In genomic region chr15:74750759-74751158, GRCh38 we compare ENCODE assay signal across 16 cellular contexts. TPM values are rescaled to one million over a fixed set of nuclear protein-coding genes. Genes with fewer than 3 reads are reported as not detected.
A peak's percentile ranks its signal among the peaks of the same experiment; 100 is the strongest.
DNase-seq lines count a peak whose midpoint lies in the region; ATAC-seq and TF ChIP-seq lines count a peak whose summit lies in the region.
"Had no signal": no experiment of that assay in that cellular context is flagged by ENCODE, and none has a peak within 500 bp of the region (broad histone marks: within the 10 kb centered on the region; RNA-seq: fewer than 3 reads in every experiment).

No MANE protein-coding gene starts in this region.

- no peaks in the 10 kb centered on the region for H3K9me3 Mint-ChIP-seq in neural progenitor cell
- H3K9me3 Mint-ChIP-seq: H9 had no signal

- H3K36me3 Mint-ChIP-seq in neural progenitor cell: no peaks in the 10 kb centered on the region
- H3K36me3 Mint-ChIP-seq: CD4-positive, CD25-positive, alpha-beta regulatory T cell had no signal

- H3K79me2 ChIP-seq in neural progenitor cell (ENCODE audit: low read depth): no peaks in the 10 kb centered on the region

- H4K20me1 ChIP-seq in neural progenitor cell (ENCODE audit: low read depth): peaks cover 36% of the 10 kb centered on the region
- H4K20me1 ChIP-seq: BLaER1 treated with 17β-estradiol and CSF1 and Interleukin-3, amounts not matched to agents 10 nM and 100 nM had no signal

- H3K27ac Mint-ChIP-seq in neural progenitor cell: no peak overlapping the region
- H3K27ac Mint-ChIP-seq: CD4-positive, CD25-positive, alpha-beta regulatory T cell; H9 had no signal

- no peak for ATAC-seq in GM19023 (IDR thresholded peaks at IDR 0.05; ENCODE audit: unreplicated experiment)
- ATAC-seq: GM12878, K562 had no signal

- H3K4me3 ChIP-seq in neural progenitor cell: no peak overlapping the region
- H3K4me3 ChIP-seq: BLaER1 treated with 17β-estradiol and CSF1 and Interleukin-3, amounts not matched to agents 10 nM and 100 nM; GM12878; K562 had no signal

- no peak overlapping the region for H3K9ac ChIP-seq in neural progenitor cell
- H3K9ac ChIP-seq: BLaER1 treated with 17β-estradiol and CSF1 and Interleukin-3, amounts not matched to agents 10 nM and 100 nM had no signal

- H3K4me3 Mint-ChIP-seq in neural progenitor cell: no peak overlapping the region
- H3K4me3 Mint-ChIP-seq: CD4-positive, CD25-positive, alpha-beta regulatory T cell; H9 had no signal

- DNase-seq in AG08396 (ENCODE audit: low spot score): peak; percentile 5
- DNase-seq in NCI-H524 (lab: John Stamatoyannopoulos, UW): peak; percentile 14 to 62
- DNase-seq in left kidney (ENCODE audit: low read depth, low spot score): peak; percentile 93
- peak; percentile 85 for DNase-seq in neural progenitor cell (ENCODE audit: low spot score)
- no peak for DNase-seq in cortex of kidney (lab: John Stamatoyannopoulos, UW)
- DNase-seq in HK-2 (ENCODE audit: unreplicated experiment): no peak
- DNase-seq: 8988T; CD4-positive, CD25-positive, alpha-beta regulatory T cell; DMS79; GOT3; H9 had no signal

- TF ChIP-seq CTCF in neural progenitor cell (IDR thresholded peaks at IDR 0.05): no peak

- no peak overlapping the region for H3K27ac ChIP-seq in neural progenitor cell
- H3K27ac ChIP-seq: BLaER1 treated with 17β-estradiol and CSF1 and Interleukin-3, amounts not matched to agents 10 nM and 100 nM had no signal

- no peaks in the 10 kb centered on the region for H3K36me3 ChIP-seq in neural progenitor cell
- H3K36me3 ChIP-seq: BLaER1 treated with 17β-estradiol and CSF1 and Interleukin-3, amounts not matched to agents 10 nM and 100 nM had no signal

- peaks cover 100% of the 10 kb centered on the region for H3K27me3 ChIP-seq in neural progenitor cell
- H3K27me3 ChIP-seq: BLaER1 treated with 17β-estradiol and CSF1 and Interleukin-3, amounts not matched to agents 10 nM and 100 nM had no signal

- H3K4me1 ChIP-seq in neural progenitor cell: peaks cover 12% of the 10 kb centered on the region
- H3K4me1 ChIP-seq: BLaER1 treated with 17β-estradiol and CSF1 and Interleukin-3, amounts not matched to agents 10 nM and 100 nM had no signal

- no peak overlapping the region for H2AFZ ChIP-seq in neural progenitor cell (replicated peaks)

- H3K27me3 Mint-ChIP-seq in neural progenitor cell (ENCODE audit: insufficient read depth, low read depth): peaks cover 20% of the 10 kb centered on the region

- H3K4me2 ChIP-seq in neural progenitor cell: peak overlapping the region; percentile 61
- H3K4me2 ChIP-seq: BLaER1 treated with 17β-estradiol and CSF1 and Interleukin-3, amounts not matched to agents 10 nM and 100 nM had no signal

- H3F3A ChIP-seq in neural progenitor cell (ENCODE audit: low read depth): no peaks in the 10 kb centered on the region

- H3K9me3 ChIP-seq in neural progenitor cell (ENCODE audit: low read depth): no peaks in the 10 kb centered on the region
- H3K9me3 ChIP-seq: BLaER1 treated with 17β-estradiol and CSF1 and Interleukin-3, amounts not matched to agents 10 nM and 100 nM had no signal

- peaks cover 2% of the 10 kb centered on the region for H3K4me1 Mint-ChIP-seq in neural progenitor cell
- H3K4me1 Mint-ChIP-seq: CD4-positive, CD25-positive, alpha-beta regulatory T cell had no signal

RNA-seq across cellular contexts. Expression of gene CYP1A2, which starts 2.1 kb away (rescaled TPM):
- total RNA-seq in neural progenitor cell (ENCODE audit: low replicate concordance): not detected in 2 replicates
- total RNA-seq: CD4-positive, CD25-positive, alpha-beta regulatory T cell; G401; GM12878; H9; K562 had no signal

RNA-seq across cellular contexts. Expression of gene CYP1A1, which starts 25.4 kb away (rescaled TPM):
- 0.15 TPM in 1 of 2 replicates, not detected in the other for total RNA-seq in neural progenitor cell (ENCODE audit: low replicate concordance)
- total RNA-seq: CD4-positive, CD25-positive, alpha-beta regulatory T cell; G401 had no signal

RNA-seq across cellular contexts. Expression of gene CSK, which starts 31.1 kb away (rescaled TPM):
- total RNA-seq in neural progenitor cell (ENCODE audit: low replicate concordance): 18.3 and 25.4 TPM in 2 replicates

RNA-seq across cellular contexts. Expression of gene EDC3, which starts 54.9 kb away (rescaled TPM):
- 16.6 and 24.4 TPM in 2 replicates for total RNA-seq in neural progenitor cell (ENCODE audit: low replicate concordance)

Comparison
In these comparisons a context has a peak if more than half of its experiments do, and no peak if none do; other contexts are left out.
1. DNase-seq: peak in AG08396 (single experiment), NCI-H524 (2 of 2), left kidney (single experiment) and neural progenitor cell (single experiment); none in cortex of kidney (single experiment) and HK-2 (single experiment).